Comparison of ENCODE assay signal across 22 cellular contexts in genomic region chr7:1823376-1824150, GRCh38.
DNase-seq lines count a peak whose midpoint lies in the region; ATAC-seq, FAIRE-seq and TF ChIP-seq lines count a peak whose summit lies in the region.
"Had no signal": no experiment of that assay in that cellular context is flagged by ENCODE, and none has a peak within 500 bp of the region (broad histone marks: within the 10 kb centered on the region; RNA-seq: fewer than 3 reads in every experiment).

No MANE protein-coding gene starts in this region.

- 89 to 96% methylated on average over 11 to 24 of the region's 24 CpGs for WGBS in endodermal cell (ENCODE audit: insufficient coverage in 1 of 2, insufficient read length in 1 of 2), 2 experiments

- H3K9me3 ChIP-seq in endodermal cell (ENCODE audit: control insufficient read depth, low read length), result no peaks in the 10 kb centered on the region
- H3K9me3 ChIP-seq: A549, Caco-2, MG63 had no signal

- H3K4me3 ChIP-seq in endodermal cell (ENCODE audit: low read length), result no peak overlapping the region
- H3K4me3 ChIP-seq: A549, MG63 had no signal

- no peak overlapping the region for H3K27ac ChIP-seq in endodermal cell (ENCODE audit: low read depth, low read length)
- H3K27ac ChIP-seq in foreskin keratinocyte, result no peak overlapping the region
- H3K27ac ChIP-seq: A549, C4-2B, RWPE1 had no signal

- no peaks in the 10 kb centered on the region for H3K4me1 ChIP-seq in endodermal cell (ENCODE audit: control insufficient read depth, insufficient read depth, low read length)
- no peaks in the 10 kb centered on the region for H3K4me1 ChIP-seq in foreskin keratinocyte
- H3K4me1 ChIP-seq: A549, Caco-2 had no signal

- H3K27me3 Mint-ChIP-seq in activated naive CD4-positive, alpha-beta T cell treated with anti-CD3 and anti-CD28 coated beads, Interleukin-2, amount 10 ng/mL, durations not matched to agents 7 days and 5 days, result peaks cover 25% of the 10 kb centered on the region
- no peaks in the 10 kb centered on the region for H3K27me3 Mint-ChIP-seq in endodermal cell (ENCODE audit: insufficient read depth)
- H3K27me3 Mint-ChIP-seq in activated CD4-positive, alpha-beta T cell treated with anti-CD3 and anti-CD28 coated beads, Interleukin-2, amount 10 ng/mL, durations not matched to agents 24 days and 14 days, result peaks cover 10% of the 10 kb centered on the region

- DNase-seq in activated naive CD4-positive, alpha-beta T cell treated with anti-CD3 and anti-CD28 coated beads, Interleukin-2, amount 10 ng/mL, durations not matched to agents 7 days and 5 days, result peak; percentile 19
- DNase-seq in activated naive CD4-positive, alpha-beta T cell treated with anti-CD3 and anti-CD28 coated beads, Interleukin-2, amount 50 U/mL, for 72 hours (ENCODE audit: low spot score in 2 of 2), result no peak
- peak; percentile 35 for DNase-seq in endodermal cell
- peak; percentile 54 for DNase-seq in posterior vena cava (ENCODE audit: low spot score)
- DNase-seq in urothelium cell line (ENCODE audit: low spot score), result no peak
- DNase-seq in NCI-H69 (lab: John Stamatoyannopoulos, UW), result no peak
- DNase-seq in activated CD4-positive, alpha-beta T cell treated with anti-CD3 and anti-CD28 coated beads, Interleukin-2, amount 10 ng/mL, durations not matched to agents 24 days and 14 days, result no peak
- no peak for DNase-seq in foreskin keratinocyte
- DNase-seq: Caco-2, Karpas-422, MG63, NCI-H1092, NCI-H146, NCI-H2081 treated with DMSO at 0.1 percent for 48 hours, NCI-H510A, NCI-H82, PC-3 had no signal

- peaks cover under 1% of the 10 kb centered on the region for H3K9me3 Mint-ChIP-seq in activated naive CD4-positive, alpha-beta T cell treated with anti-CD3 and anti-CD28 coated beads, Interleukin-2, amount 10 ng/mL, durations not matched to agents 7 days and 5 days
- peaks cover 0 to 1% of the 10 kb centered on the region in 2 donors for H3K9me3 Mint-ChIP-seq in activated naive CD4-positive, alpha-beta T cell treated with anti-CD3 and anti-CD28 coated beads, Interleukin-2, amount 50 U/mL, for 72 hours
- H3K9me3 Mint-ChIP-seq in endodermal cell, result peaks cover under 1% of the 10 kb centered on the region
- no peaks in the 10 kb centered on the region for H3K9me3 Mint-ChIP-seq in activated CD4-positive, alpha-beta T cell treated with anti-CD3 and anti-CD28 coated beads, Interleukin-2, amount 10 ng/mL, durations not matched to agents 24 days and 14 days

- H3K4me1 Mint-ChIP-seq in activated naive CD4-positive, alpha-beta T cell treated with anti-CD3 and anti-CD28 coated beads, Interleukin-2, amount 10 ng/mL, durations not matched to agents 7 days and 5 days, result peaks cover 27% of the 10 kb centered on the region
- H3K4me1 Mint-ChIP-seq in endodermal cell, result no peaks in the 10 kb centered on the region
- peaks cover 13% of the 10 kb centered on the region for H3K4me1 Mint-ChIP-seq in activated CD4-positive, alpha-beta T cell treated with anti-CD3 and anti-CD28 coated beads, Interleukin-2, amount 10 ng/mL, durations not matched to agents 24 days and 14 days

- peaks cover 1% of the 10 kb centered on the region for H3K36me3 Mint-ChIP-seq in activated naive CD4-positive, alpha-beta T cell treated with anti-CD3 and anti-CD28 coated beads, Interleukin-2, amount 10 ng/mL, durations not matched to agents 7 days and 5 days
- H3K36me3 Mint-ChIP-seq in activated naive CD4-positive, alpha-beta T cell treated with anti-CD3 and anti-CD28 coated beads, Interleukin-2, amount 50 U/mL, for 72 hours, result peaks cover 2% of the 10 kb centered on the region in 2 donors
- H3K36me3 Mint-ChIP-seq in endodermal cell (ENCODE audit: low read depth), result peaks cover under 1% of the 10 kb centered on the region
- H3K36me3 Mint-ChIP-seq in activated CD4-positive, alpha-beta T cell treated with anti-CD3 and anti-CD28 coated beads, Interleukin-2, amount 10 ng/mL, durations not matched to agents 24 days and 14 days (ENCODE audit: low read depth), result peaks cover 5% of the 10 kb centered on the region

- no peaks in the 10 kb centered on the region for H3K27me3 ChIP-seq in endodermal cell (ENCODE audit: control insufficient read depth, insufficient read depth, low read length, poor library complexity, severe bottlenecking)
- H3K27me3 ChIP-seq in foreskin keratinocyte, result no peaks in the 10 kb centered on the region
- H3K27me3 ChIP-seq: MG63 had no signal

- no peak overlapping the region for H3K4me3 Mint-ChIP-seq in activated naive CD4-positive, alpha-beta T cell treated with anti-CD3 and anti-CD28 coated beads, Interleukin-2, amount 10 ng/mL, durations not matched to agents 7 days and 5 days
- no peak overlapping the region for H3K4me3 Mint-ChIP-seq in endodermal cell
- H3K4me3 Mint-ChIP-seq in activated CD4-positive, alpha-beta T cell treated with anti-CD3 and anti-CD28 coated beads, Interleukin-2, amount 10 ng/mL, durations not matched to agents 24 days and 14 days, result no peak overlapping the region

- no peak for ATAC-seq in activated naive CD4-positive, alpha-beta T cell treated with anti-CD3 and anti-CD28 coated beads, Interleukin-2, amount 50 U/mL, for 72 hours
- no peak for ATAC-seq in foreskin keratinocyte
- ATAC-seq: HepG2, PC-3 had no signal

- no peak overlapping the region for H3K27ac Mint-ChIP-seq in activated naive CD4-positive, alpha-beta T cell treated with anti-CD3 and anti-CD28 coated beads, Interleukin-2, amount 10 ng/mL, durations not matched to agents 7 days and 5 days
- no peak overlapping the region for H3K27ac Mint-ChIP-seq in activated naive CD4-positive, alpha-beta T cell treated with anti-CD3 and anti-CD28 coated beads, Interleukin-2, amount 50 U/mL, for 72 hours
- H3K27ac Mint-ChIP-seq in endodermal cell, result no peak overlapping the region
- no peak overlapping the region for H3K27ac Mint-ChIP-seq in activated CD4-positive, alpha-beta T cell treated with anti-CD3 and anti-CD28 coated beads, Interleukin-2, amount 10 ng/mL, durations not matched to agents 24 days and 14 days

- intact Hi-C loops in posterior vena cava (cut with DNase I), result no loop called here
- intact Hi-C loops in activated CD4-positive, alpha-beta T cell treated with anti-CD3 and anti-CD28 coated beads, Interleukin-2, amount 10 ng/mL, durations not matched to agents 24 days and 14 days (cut with micrococcal nuclease), result no loop called here

- no peaks in the 10 kb centered on the region for H3K36me3 ChIP-seq in endodermal cell (ENCODE audit: control insufficient read depth, insufficient read depth, low read length)
- H3K36me3 ChIP-seq: MG63 had no signal

- CTCF ChIA-PET in activated naive CD4-positive, alpha-beta T cell treated with anti-CD3 and anti-CD28 coated beads, Interleukin-2, amount 10 ng/mL, durations not matched to agents 7 days and 5 days (lab: Charles Lee), result no interaction called here

- TF ChIP-seq CTCF in endodermal cell (conservative IDR thresholded peaks at IDR 0.05), result no peak
- no peak for TF ChIP-seq CTCF in foreskin keratinocyte (conservative IDR thresholded peaks at IDR 0.05)

- FAIRE-seq in urothelium cell line (lab: Jason Lieb, UNC), result peak; percentile 13
- FAIRE-seq: A549, H54, HepG2 had no signal

- H3K9ac ChIP-seq in endodermal cell (ENCODE audit: extremely low read depth, low read length, poor library complexity, severe bottlenecking), result no peak overlapping the region

Comparison
In these comparisons a context has a peak if more than half of its experiments do, and no peak if none do; other contexts are left out.
1. DNase-seq: peak in activated naive CD4-positive, alpha-beta T cell treated with anti-CD3 and anti-CD28 coated beads, Interleukin-2, amount 10 ng/mL, durations not matched to agents 7 days and 5 days (single experiment), endodermal cell (single experiment) and posterior vena cava (single experiment); none in activated naive CD4-positive, alpha-beta T cell treated with anti-CD3 and anti-CD28 coated beads, Interleukin-2, amount 50 U/mL, for 72 hours (0 of 2), urothelium cell line (single experiment), NCI-H69 (single experiment), activated CD4-positive, alpha-beta T cell treated with anti-CD3 and anti-CD28 coated beads, Interleukin-2, amount 10 ng/mL, durations not matched to agents 24 days and 14 days (single experiment) and foreskin keratinocyte (0 of 2).